ENCODE assay signal across 18 cellular contexts in the genomic region with DNA sequence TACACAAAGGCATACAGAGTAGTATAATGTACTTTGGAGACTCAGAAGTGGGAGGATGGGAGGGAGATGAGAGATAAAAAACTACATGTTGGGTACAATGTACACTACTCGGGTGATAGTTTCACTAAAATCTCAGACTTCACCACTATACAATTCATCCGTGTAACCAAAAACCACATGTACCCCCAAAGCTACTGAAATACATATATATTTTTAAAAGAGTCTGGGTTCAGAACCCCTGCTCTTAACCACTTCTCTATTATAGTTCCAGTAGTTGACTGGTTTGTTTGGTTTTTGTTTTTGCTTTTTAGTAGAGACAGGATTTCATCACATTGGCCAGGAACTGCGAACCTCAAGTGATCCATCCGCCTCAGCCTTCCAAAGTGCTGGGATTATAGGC.
"Had no signal": no experiment of that assay in that cellular context is flagged by ENCODE, and none has a peak within 500 bp of the region (broad histone marks: within the 10 kb centered on the region; RNA-seq: fewer than 3 reads in every experiment).

No MANE protein-coding gene starts in this region.

- H3K27me3 ChIP-seq: brain microvascular endothelial cell, gastroesophageal sphincter, spleen had no signal

- H3K4me1 ChIP-seq: prostate gland had no signal

- H3K27ac ChIP-seq: brain microvascular endothelial cell, gastroesophageal sphincter, prostate gland, spleen, VCaP had no signal

- H3K4me3 ChIP-seq: gastroesophageal sphincter, prostate gland, spleen had no signal

- H3K9me3 ChIP-seq: gastroesophageal sphincter, prostate gland, spleen had no signal

- H3K36me3 ChIP-seq: prostate gland had no signal

- DNase-seq: activated CD4-positive, alpha-beta memory T cell treated with anti-CD3 and anti-CD28 coated beads, Interleukin-2, amount 10 ng/mL, durations not matched to agents 7 days and 5 days; activated CD4-positive, alpha-beta T cell treated with anti-CD3 and anti-CD28 coated beads for 36 hours; activated gamma-delta T cell treated with Interleukin-2 at 50 U/mL for 16 hours; activated naive CD8-positive, alpha-beta T cell treated with anti-CD3 and anti-CD28 coated beads for 36 hours; activated T-cell treated with anti-CD3 and anti-CD28 coated beads, Interleukin-2, amount 50 U/mL, for 48 hours; brain microvascular endothelial cell; dermis blood vessel endothelial cell; kidney; left ventricle myocardium superior; mesendoderm; nephron progenitor cell; spleen; stimulated activated CD4-positive, alpha-beta T cell treated with anti-CD3 and anti-CD28 coated beads, Interleukin-1b, Interleukin-23, amount 100 ng/mL, for 48 hours; stimulated activated naive CD4-positive, alpha-beta T cell had no signal

- ATAC-seq: activated CD4-positive, alpha-beta T cell treated with anti-CD3 and anti-CD28 coated beads for 36 hours; gastroesophageal sphincter; left ventricle myocardium superior; sciatic nerve had no signal
